Comparison of ENCODE assay signal across 11 cellular contexts in the genomic region with DNA sequence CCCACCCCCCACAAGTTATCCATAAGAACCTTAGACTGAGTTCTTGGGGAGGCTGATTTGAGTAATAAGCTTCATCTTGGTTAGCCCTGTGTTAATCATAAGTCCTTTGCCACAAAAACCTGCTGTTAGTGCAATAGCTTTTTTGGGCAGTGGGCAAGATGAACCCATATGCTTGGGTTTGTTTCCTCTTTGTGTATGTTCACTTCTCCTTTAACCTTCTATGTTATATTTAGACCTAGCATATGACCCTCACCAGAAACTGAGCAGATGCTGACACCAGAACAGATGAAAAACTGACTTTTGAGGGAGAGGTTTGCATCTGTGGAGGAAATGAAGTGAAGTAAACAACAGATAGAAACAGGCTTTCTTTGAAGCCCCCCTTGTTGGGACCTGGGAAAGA.
A peak's percentile ranks its signal among the peaks of the same experiment; 100 is the strongest.
DNase-seq lines count a peak whose midpoint lies in the region; ATAC-seq and TF ChIP-seq lines count a peak whose summit lies in the region.
"Had no signal": no experiment of that assay in that cellular context is flagged by ENCODE, and none has a peak within 500 bp of the region (broad histone marks: within the 10 kb centered on the region; RNA-seq: fewer than 3 reads in every experiment).

No MANE protein-coding gene starts in this region.

- peak overlapping the region; percentile 71 for H3K27ac Mint-ChIP-seq in dendritic cell treated with granulocyte-macrophage colony-stimulating factor and Interleukin-4, amounts not matched to agents 40 ng/mL and 50 ng/mL, for 4 days
- no peak overlapping the region for H3K27ac Mint-ChIP-seq in CD4-positive, alpha-beta memory T cell
- H3K27ac Mint-ChIP-seq: CD4-positive, CD25-positive, alpha-beta regulatory T cell had no signal

- POLR2A ChIA-PET in CD4-positive, alpha-beta memory T cell (lab: Charles Lee; ENCODE audit: partially characterized antibody): no interaction called here

- H3K4me1 Mint-ChIP-seq in dendritic cell treated with granulocyte-macrophage colony-stimulating factor and Interleukin-4, amounts not matched to agents 40 ng/mL and 50 ng/mL, for 4 days (ENCODE audit: low read depth): peaks cover 24% of the 10 kb centered on the region
- no peaks in the 10 kb centered on the region for H3K4me1 Mint-ChIP-seq in CD4-positive, alpha-beta memory T cell
- H3K4me1 Mint-ChIP-seq: CD4-positive, CD25-positive, alpha-beta regulatory T cell had no signal

- H3K36me3 ChIP-seq in CD4-positive, alpha-beta memory T cell (ENCODE audit: insufficient read depth, low read length): no peaks in the 10 kb centered on the region
- H3K36me3 ChIP-seq in tibial artery: no peaks in the 10 kb centered on the region

- H3K27me3 Mint-ChIP-seq in dendritic cell treated with granulocyte-macrophage colony-stimulating factor and Interleukin-4, amounts not matched to agents 40 ng/mL and 50 ng/mL, for 4 days: no peaks in the 10 kb centered on the region
- peaks cover 12 to 17% of the 10 kb centered on the region in 2 donors for H3K27me3 Mint-ChIP-seq in CD4-positive, alpha-beta memory T cell

- H3K27me3 ChIP-seq in CD4-positive, alpha-beta memory T cell (ENCODE audit: insufficient read depth, low read length): peaks cover 4% of the 10 kb centered on the region
- no peaks in the 10 kb centered on the region for H3K27me3 ChIP-seq in tibial artery
- H3K27me3 ChIP-seq: body of pancreas had no signal

- DNase-seq in GM12865 (ENCODE audit: low read depth): peak; percentile 26
- DNase-seq in CD4-positive, alpha-beta memory T cell: no peak
- DNase-seq in stimulated activated CD4-positive, alpha-beta T cell treated with anti-CD3 and anti-CD28 coated beads, Interleukin-4, amount 100 ng/mL, for 4 hours: no peak
- no peak for DNase-seq in tibial artery
- DNase-seq in NCI-H446 (lab: John Stamatoyannopoulos, UW): no peak
- DNase-seq: CD4-positive, CD25-positive, alpha-beta regulatory T cell had no signal

- intact Hi-C loops in dendritic cell treated with granulocyte-macrophage colony-stimulating factor and Interleukin-4, amounts not matched to agents 40 ng/mL and 50 ng/mL, for 4 days (cut with micrococcal nuclease): no loop called here
- intact Hi-C loops in CD4-positive, alpha-beta memory T cell (cut with micrococcal nuclease): no loop called here
- intact Hi-C loops in tibial artery (cut with DNase I; ENCODE audit: low total_unique reads): no loop called here

- no peak for TF ChIP-seq CTCF in GM12865 (IDR thresholded peaks at IDR 0.05; ENCODE audit: insufficient read depth, low read depth, low read length, missing control alignments)
- TF ChIP-seq CTCF in tibial artery (IDR thresholded peaks at IDR 0.05): no peak

- no peak overlapping the region for H3K27ac ChIP-seq in CD4-positive, alpha-beta memory T cell (ENCODE audit: low read depth, low read length)
- H3K27ac ChIP-seq in tibial artery: no peak overlapping the region

- H3K36me3 Mint-ChIP-seq in dendritic cell treated with granulocyte-macrophage colony-stimulating factor and Interleukin-4, amounts not matched to agents 40 ng/mL and 50 ng/mL, for 4 days (ENCODE audit: low read depth): no peaks in the 10 kb centered on the region
- no peaks in the 10 kb centered on the region for H3K36me3 Mint-ChIP-seq in CD4-positive, alpha-beta memory T cell
- H3K36me3 Mint-ChIP-seq: CD4-positive, CD25-positive, alpha-beta regulatory T cell had no signal

- CTCF ChIA-PET in CD4-positive, alpha-beta memory T cell (lab: Charles Lee; ENCODE audit: partially characterized antibody): no interaction called here

- no peak overlapping the region for H3K4me3 Mint-ChIP-seq in dendritic cell treated with granulocyte-macrophage colony-stimulating factor and Interleukin-4, amounts not matched to agents 40 ng/mL and 50 ng/mL, for 4 days
- no peak overlapping the region for H3K4me3 Mint-ChIP-seq in CD4-positive, alpha-beta memory T cell
- H3K4me3 Mint-ChIP-seq: CD4-positive, CD25-positive, alpha-beta regulatory T cell had no signal

- no peaks in the 10 kb centered on the region for H3K9me3 ChIP-seq in CD4-positive, alpha-beta memory T cell (ENCODE audit: control insufficient read depth in 1 of 2, low read length in 2 of 2)
- no peaks in the 10 kb centered on the region for H3K9me3 ChIP-seq in tibial artery
- H3K9me3 ChIP-seq: body of pancreas had no signal

- H3K9me3 Mint-ChIP-seq in dendritic cell treated with granulocyte-macrophage colony-stimulating factor and Interleukin-4, amounts not matched to agents 40 ng/mL and 50 ng/mL, for 4 days: no peaks in the 10 kb centered on the region
- H3K9me3 Mint-ChIP-seq in CD4-positive, alpha-beta memory T cell: no peaks in the 10 kb centered on the region

- H3K4me3 ChIP-seq in GM12865 (ENCODE audit: low read depth, low read length) (no peak overlapping the region), tibial artery (no peak overlapping the region)
- H3K4me3 ChIP-seq in CD4-positive, alpha-beta memory T cell (ENCODE audit: low read length in 2 of 2): no peak overlapping the region
- H3K4me3 ChIP-seq: body of pancreas had no signal

- H3K4me1 ChIP-seq in CD4-positive, alpha-beta memory T cell (ENCODE audit: insufficient read depth, low read length): no peaks in the 10 kb centered on the region
- no peaks in the 10 kb centered on the region for H3K4me1 ChIP-seq in tibial artery
- H3K4me1 ChIP-seq: body of pancreas had no signal

- ATAC-seq in GM21381 (IDR thresholded peaks at IDR 0.05; ENCODE audit: unreplicated experiment) (peak; percentile 55), HG03342 (IDR thresholded peaks at IDR 0.05; ENCODE audit: unreplicated experiment) (peak; percentile 72)
- ATAC-seq: body of pancreas, HCT116 had no signal
